In genomic region chr6:15608406-15608805, GRCh38 we compare ENCODE assay signal across 12 cellular contexts. TPM values are rescaled to one million over a fixed set of nuclear protein-coding genes. Genes with fewer than 3 reads are reported as not detected.
A peak's percentile ranks its signal among the peaks of the same experiment; 100 is the strongest.
DNase-seq lines count a peak whose midpoint lies in the region; ATAC-seq and TF ChIP-seq lines count a peak whose summit lies in the region.
"Had no signal": no experiment of that assay in that cellular context is flagged by ENCODE, and none has a peak within 500 bp of the region (broad histone marks: within the 10 kb centered on the region; RNA-seq: fewer than 3 reads in every experiment).

No MANE protein-coding gene starts in this region.

- H3K27me3 Mint-ChIP-seq in immature natural killer cell (ENCODE audit: low read depth in 3 of 3) (peaks cover 0 to 2% (median 1%) of the 10 kb centered on the region in 3 donors), neural progenitor cell (ENCODE audit: insufficient read depth, low read depth) (no peaks in the 10 kb centered on the region)

- peaks cover 20 to 52% (median 24%) of the 10 kb centered on the region in 3 donors for H3K36me3 Mint-ChIP-seq in immature natural killer cell
- peaks cover 14% of the 10 kb centered on the region for H3K36me3 Mint-ChIP-seq in neural progenitor cell

- H3F3A ChIP-seq in neural progenitor cell (ENCODE audit: low read depth): no peaks in the 10 kb centered on the region

- H3K4me3 ChIP-seq in A673 (ENCODE audit: low read depth, low read length, poor library complexity, severe bottlenecking) (no peak overlapping the region), choroid plexus epithelial cell (ENCODE audit: low read depth, low read length) (no peak overlapping the region), left lung (no peak overlapping the region), neural progenitor cell (no peak overlapping the region)
- H3K4me3 ChIP-seq: BLaER1 treated with 17β-estradiol and CSF1 and Interleukin-3, amounts not matched to agents 10 nM and 100 nM; coronary artery; sigmoid colon had no signal

- H3K9me3 ChIP-seq in A673 (ENCODE audit: low read depth, low read length, poor library complexity, severe bottlenecking) (no peaks in the 10 kb centered on the region), left lung (no peaks in the 10 kb centered on the region), neural progenitor cell (ENCODE audit: low read depth) (no peaks in the 10 kb centered on the region)
- H3K9me3 ChIP-seq: sigmoid colon had no signal

- H3K4me2 ChIP-seq in neural progenitor cell: no peak overlapping the region

- ATAC-seq in left lung: peak; percentile 68

- peaks cover 11% of the 10 kb centered on the region for H3K4me1 ChIP-seq in A673 (ENCODE audit: insufficient read depth, low read length, poor library complexity, severe bottlenecking)
- H3K4me1 ChIP-seq in left lung: peaks cover 0 to 26% of the 10 kb centered on the region in 2 donors
- no peaks in the 10 kb centered on the region for H3K4me1 ChIP-seq in neural progenitor cell
- H3K4me1 ChIP-seq: sigmoid colon had no signal

- POLR2A ChIA-PET in A673 (lab: Charles Lee; ENCODE audit: low non-redundant PET): interaction anchor here (0.6 kb wide), 1 partner anchor 784 kb away, joined by 3 read pairs; no protein-coding TSS in a partner anchor

- H3K27me3 ChIP-seq in A673 (replicated peaks; ENCODE audit: insufficient read depth, low read depth, low read length, poor library complexity): no peaks in the 10 kb centered on the region
- no peaks in the 10 kb centered on the region for H3K27me3 ChIP-seq in left lung
- no peaks in the 10 kb centered on the region for H3K27me3 ChIP-seq in neural progenitor cell
- H3K27me3 ChIP-seq: BLaER1 treated with 17β-estradiol and CSF1 and Interleukin-3, amounts not matched to agents 10 nM and 100 nM; sigmoid colon had no signal

- CTCF ChIA-PET in A673 (lab: Charles Lee): no interaction called here

- no peak for TF ChIP-seq CTCF in A673 (conservative IDR thresholded peaks at IDR 0.05; ENCODE audit: low read depth, low read length)
- no peak for TF ChIP-seq CTCF in choroid plexus epithelial cell (conservative IDR thresholded peaks at IDR 0.05; ENCODE audit: low read depth, low read length)
- no peak for TF ChIP-seq CTCF in left lung (IDR thresholded peaks at IDR 0.05)
- TF ChIP-seq CTCF in neural progenitor cell (IDR thresholded peaks at IDR 0.05): no peak

- DNase-seq in A673 (ENCODE audit: low spot score) (peak; percentile 60), HT-29 (ENCODE audit: low spot score) (peak; percentile 10), choroid plexus epithelial cell (ENCODE audit: low read depth) (peak; percentile 65), left lung (no peak), immature natural killer cell (no peak), neural progenitor cell (ENCODE audit: low spot score) (no peak), DMS79 (lab: John Stamatoyannopoulos, UW) (no peak), GDM1 (lab: John Stamatoyannopoulos, UW) (no peak)
- DNase-seq: activated T-cell treated with anti-CD3 and anti-CD28 coated beads for 4 hours, sigmoid colon had no signal

- intact Hi-C loops in A673 (cut with micrococcal nuclease; ENCODE audit: unreplicated experiment) (no loop called here), left lung (cut with DNase I) (no loop called here)

- H3K4me3 Mint-ChIP-seq in immature natural killer cell: no peak overlapping the region
- no peak overlapping the region for H3K4me3 Mint-ChIP-seq in neural progenitor cell

- H4K20me1 ChIP-seq in neural progenitor cell (ENCODE audit: low read depth): no peaks in the 10 kb centered on the region

- no peaks in the 10 kb centered on the region for H3K79me2 ChIP-seq in neural progenitor cell (ENCODE audit: low read depth)

- H3K36me3 ChIP-seq in A673 (ENCODE audit: insufficient read depth, low read length, poor library complexity, severe bottlenecking) (peaks cover 15% of the 10 kb centered on the region), left lung (peaks cover 0 to 10% of the 10 kb centered on the region in 2 donors), neural progenitor cell (no peaks in the 10 kb centered on the region)

- no TSS peak for BruUV-seq in A673 (replicated peaks; lab: Mats Ljungman, UMichigan)

- H3K4me1 Mint-ChIP-seq in immature natural killer cell (peaks cover 25 to 30% of the 10 kb centered on the region in 2 donors), neural progenitor cell (no peaks in the 10 kb centered on the region)

- H2AFZ ChIP-seq in neural progenitor cell (replicated peaks): no peak overlapping the region

- H3K9me3 Mint-ChIP-seq in immature natural killer cell (no peaks in the 10 kb centered on the region), neural progenitor cell (no peaks in the 10 kb centered on the region)

- H3K27ac ChIP-seq in A673 (ENCODE audit: low read depth, low read length, poor library complexity, severe bottlenecking): no peak overlapping the region
- H3K27ac ChIP-seq in left lung: peak overlapping the region in 1 of 2 donors; percentile 69
- H3K27ac ChIP-seq in neural progenitor cell: no peak overlapping the region
- H3K27ac ChIP-seq: coronary artery, sigmoid colon had no signal

- H3K9ac ChIP-seq in neural progenitor cell: no peak overlapping the region
- H3K9ac ChIP-seq: BLaER1 treated with 17β-estradiol and CSF1 and Interleukin-3, amounts not matched to agents 10 nM and 100 nM had no signal

- H3K27ac Mint-ChIP-seq in immature natural killer cell (peak overlapping the region in 1 of 6 donors; percentile 43), neural progenitor cell (no peak overlapping the region)

RNA-seq across cellular contexts. Expression of gene DTNBP1, which starts 54.4 kb away (rescaled TPM):
- 25.7 and 28.2 TPM in 2 replicates for total RNA-seq in A673 (2021)
- total RNA-seq in HT-29 (2014; rRNA removed; shearing (Covaris generic)): 7.1 and 8.7 TPM in 2 replicates
- total RNA-seq in left lung: 10 to 100 TPM; 15.3 to 18.5 TPM
- polyA plus RNA-seq in immature natural killer cell: 100 to 1,000 TPM in 1 of 3 donors, 10 to 100 TPM in 2; 60.3 to 109 (median 86.4) TPM
- 4.5 and 6.0 TPM in 2 replicates for total RNA-seq in neural progenitor cell (ENCODE audit: low replicate concordance)

Comparison
In these comparisons a context has a peak if more than half of its experiments do, and no peak if none do; other contexts are left out.
1. DNase-seq: peak in A673 (single experiment), HT-29 (single experiment) and choroid plexus epithelial cell (single experiment); none in left lung (0 of 2), immature natural killer cell (0 of 3), neural progenitor cell (single experiment), DMS79 (single experiment) and GDM1 (single experiment).